17 cellular contexts compared by ENCODE assay signal in genomic region chr6:10101551-10102252, GRCh38.
DNase-seq lines count a peak whose midpoint lies in the region; ATAC-seq and TF ChIP-seq lines count a peak whose summit lies in the region.
"Had no signal": no experiment of that assay in that cellular context is flagged by ENCODE, and none has a peak within 500 bp of the region (broad histone marks: within the 10 kb centered on the region; RNA-seq: fewer than 3 reads in every experiment).

No MANE protein-coding gene starts in this region.

- H3K36me3 ChIP-seq in uterus = no peaks in the 10 kb centered on the region

- H3K27me3 ChIP-seq in foreskin keratinocyte (no peaks in the 10 kb centered on the region), uterus (no peaks in the 10 kb centered on the region)

- H3K4me1 Mint-ChIP-seq in activated naive CD4-positive, alpha-beta T cell treated with anti-CD3 and anti-CD28 coated beads, Interleukin-2, amount 10 ng/mL, durations not matched to agents 7 days and 5 days = no peaks in the 10 kb centered on the region

- no peak for TF ChIP-seq POLR2A in uterus (IDR thresholded peaks at IDR 0.05)

- ATAC-seq in foreskin keratinocyte = peak; percentile 40
- ATAC-seq: CD8-positive, alpha-beta T cell; PC-3 had no signal

- no peaks in the 10 kb centered on the region for H3K9me3 ChIP-seq in uterus

- no peak overlapping the region for H3K27ac Mint-ChIP-seq in activated naive CD4-positive, alpha-beta T cell treated with anti-CD3 and anti-CD28 coated beads, Interleukin-2, amount 10 ng/mL, durations not matched to agents 7 days and 5 days
- H3K27ac Mint-ChIP-seq: CD8-positive, alpha-beta T cell; T-helper 1 cell treated with Interleukin-12 subunit alpha and Interleukin-12 subunit beta and Interleukin-4 antibody, amounts not matched to agents 30 μg/mL and 1 μg/mL, for 36 hours had no signal

- H3K4me1 ChIP-seq in foreskin keratinocyte (peaks cover 28% of the 10 kb centered on the region), uterus (no peaks in the 10 kb centered on the region)

- no peaks in the 10 kb centered on the region for H3K36me3 Mint-ChIP-seq in activated naive CD4-positive, alpha-beta T cell treated with anti-CD3 and anti-CD28 coated beads, Interleukin-2, amount 10 ng/mL, durations not matched to agents 7 days and 5 days
- H3K36me3 Mint-ChIP-seq: CD8-positive, alpha-beta T cell had no signal

- H3K4me3 ChIP-seq in uterus = no peak overlapping the region
- H3K4me3 ChIP-seq: SK-N-MC had no signal

- no peaks in the 10 kb centered on the region for H3K9me3 Mint-ChIP-seq in activated naive CD4-positive, alpha-beta T cell treated with anti-CD3 and anti-CD28 coated beads, Interleukin-2, amount 10 ng/mL, durations not matched to agents 7 days and 5 days
- H3K9me3 Mint-ChIP-seq: CD8-positive, alpha-beta T cell had no signal

- H3K27me3 Mint-ChIP-seq in activated naive CD4-positive, alpha-beta T cell treated with anti-CD3 and anti-CD28 coated beads, Interleukin-2, amount 10 ng/mL, durations not matched to agents 7 days and 5 days = peaks cover 5% of the 10 kb centered on the region

- peak; percentile 15 for DNase-seq in NCI-H2107 treated with DMSO at 0.1 percent for 48 hours (lab: John Stamatoyannopoulos, UW; ENCODE audit: unreplicated experiment)
- DNase-seq in NCI-H2107 (lab: John Stamatoyannopoulos, UW) = no peak
- DNase-seq in LHCN-M2 (ENCODE audit: low read depth) = peak; percentile 32
- peak; percentile 83 for DNase-seq in OCI-M1 (lab: John Stamatoyannopoulos, UW)
- DNase-seq in foreskin keratinocyte = peak; percentile 43 to 66
- no peak for DNase-seq in GM19238 (ENCODE audit: insufficient read length, low spot score)
- no peak for DNase-seq in activated naive CD4-positive, alpha-beta T cell treated with anti-CD3 and anti-CD28 coated beads, Interleukin-2, amount 10 ng/mL, durations not matched to agents 7 days and 5 days
- DNase-seq in uterus = no peak
- DNase-seq: CD8-positive, alpha-beta T cell; DMS79; HCEC 1CT; NCI-H1105 treated with DMSO at 0.1 percent for 48 hours; NCI-H1930; NK-92 treated with Interleukin-12 subunit alpha and Interleukin-12 subunit beta, amount 100 ng/mL, for 24 hours; PC-3 had no signal

- H3K4me3 Mint-ChIP-seq in activated naive CD4-positive, alpha-beta T cell treated with anti-CD3 and anti-CD28 coated beads, Interleukin-2, amount 10 ng/mL, durations not matched to agents 7 days and 5 days = no peak overlapping the region
- H3K4me3 Mint-ChIP-seq: CD8-positive, alpha-beta T cell; T-helper 1 cell treated with Interleukin-12 subunit alpha and Interleukin-12 subunit beta and Interleukin-4 antibody, amounts not matched to agents 30 μg/mL and 1 μg/mL, for 36 hours had no signal

- H3K27ac ChIP-seq in foreskin keratinocyte (no peak overlapping the region), uterus (no peak overlapping the region)
- H3K27ac ChIP-seq: SK-N-MC had no signal

- intact Hi-C loops in uterus (cut with DNase I; ENCODE audit: low total_unique reads) = no loop called here

- TF ChIP-seq CTCF in foreskin keratinocyte (conservative IDR thresholded peaks at IDR 0.05) = no peak
- no peak for TF ChIP-seq CTCF in uterus (IDR thresholded peaks at IDR 0.05)

- CTCF ChIA-PET in activated naive CD4-positive, alpha-beta T cell treated with anti-CD3 and anti-CD28 coated beads, Interleukin-2, amount 10 ng/mL, durations not matched to agents 7 days and 5 days (lab: Charles Lee) = interaction anchor here (0.9 kb wide), 1 partner anchor 377 kb away, joined by 3 read pairs; no protein-coding TSS in a partner anchor

Comparison
In these comparisons a context has a peak if more than half of its experiments do, and no peak if none do; other contexts are left out.
1. DNase-seq: peak in NCI-H2107 treated with DMSO at 0.1 percent for 48 hours (single experiment), LHCN-M2 (single experiment), OCI-M1 (single experiment) and foreskin keratinocyte (2 of 2); none in NCI-H2107 (single experiment), GM19238 (single experiment), activated naive CD4-positive, alpha-beta T cell treated with anti-CD3 and anti-CD28 coated beads, Interleukin-2, amount 10 ng/mL, durations not matched to agents 7 days and 5 days (single experiment) and uterus (0 of 2).